ENCODE assay signal across 20 cellular contexts in the genomic region with DNA sequence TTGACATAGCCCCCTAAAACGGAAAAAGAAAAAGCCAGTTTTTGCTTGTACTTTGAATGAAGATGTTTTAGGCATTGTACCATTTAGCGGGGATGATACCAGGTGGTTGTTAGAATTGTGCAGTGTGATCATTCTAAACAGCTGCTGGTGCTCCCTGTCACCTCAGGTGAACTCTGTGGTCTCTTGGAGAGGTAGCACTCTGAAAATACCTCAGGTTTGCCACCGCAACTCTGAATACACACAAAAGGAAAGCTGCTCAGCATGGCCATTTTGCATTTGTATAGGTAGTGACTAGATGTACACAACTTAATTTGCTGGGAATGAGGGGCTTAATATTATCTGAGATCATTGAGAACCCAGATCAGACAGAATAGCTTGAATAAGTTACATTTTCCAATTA. TPM values are rescaled to one million over a fixed set of nuclear protein-coding genes. Genes with fewer than 3 reads are reported as not detected.
A peak's percentile ranks its signal among the peaks of the same experiment; 100 is the strongest.
DNase-seq lines count a peak whose midpoint lies in the region; ATAC-seq, FAIRE-seq and TF ChIP-seq lines count a peak whose summit lies in the region.
"Had no signal": no experiment of that assay in that cellular context is flagged by ENCODE, and none has a peak within 500 bp of the region (broad histone marks: within the 10 kb centered on the region; RNA-seq: fewer than 3 reads in every experiment).

No MANE protein-coding gene starts in this region.

- no peak for TF ChIP-seq RAD21 in H1 (IDR thresholded peaks at IDR 0.05 in 1 of 2, conservative IDR thresholded peaks at IDR 0.05 in 1 of 2; ENCODE audit: low read depth in 2 of 2, low read length in 2 of 2)

- no peak overlapping the region for H3K27ac Mint-ChIP-seq in GM23338
- H3K27ac Mint-ChIP-seq: CD8-positive, alpha-beta T cell; T-helper 1 cell treated with Interleukin-12 subunit alpha and Interleukin-12 subunit beta and Interleukin-4 antibody, amounts not matched to agents 30 μg/mL and 1 μg/mL, for 36 hours had no signal

- no peak overlapping the region for H3K14ac ChIP-seq in H1 (ENCODE audit: insufficient read length)

- no peak for TF ChIP-seq EP300 in H1 (IDR thresholded peaks at IDR 0.05; ENCODE audit: borderline replicate concordance in 1 of 2, low read depth in 2 of 2, low read length in 2 of 2)

- FAIRE-seq in H1 (lab: Jason Lieb, UNC) = peak; percentile 78
- FAIRE-seq: D721Med had no signal

- H3K79me2 ChIP-seq in GM23338 (replicated peaks; ENCODE audit: insufficient read depth) (no peaks in the 10 kb centered on the region), H1 (ENCODE audit: control insufficient read depth in 1 of 2, insufficient read depth in 2 of 2, low read length in 2 of 2) (no peaks in the 10 kb centered on the region)

- no peak overlapping the region for H3K9ac ChIP-seq in H1 (replicated peaks in 1 of 4; ENCODE audit: extremely low read depth in 1 of 4, low read depth in 3 of 4, low read length in 3 of 4)
- H3K9ac ChIP-seq: SK-N-SH had no signal

- no peaks in the 10 kb centered on the region for H3K23me2 ChIP-seq in H1 (ENCODE audit: low read depth, low read length)

- H3K9me3 ChIP-seq in H1 (ENCODE audit: insufficient read depth in 2 of 2, low read depth in 1 of 2, low read length in 1 of 2) = no peaks in the 10 kb centered on the region
- H3K9me3 ChIP-seq: SK-N-SH had no signal

- peak; percentile 12 for DNase-seq in DMS79 (lab: John Stamatoyannopoulos, UW)
- no peak for DNase-seq in DMS79 treated with DMSO at 0.1 percent for 48 hours (lab: John Stamatoyannopoulos, UW)
- peak; percentile 44 for DNase-seq in GM23338 (ENCODE audit: low spot score)
- peak; percentile 92 for DNase-seq in NCI-H2107 treated with DMSO at 0.1 percent for 48 hours (lab: John Stamatoyannopoulos, UW; ENCODE audit: unreplicated experiment)
- DNase-seq in H1 (ENCODE audit: low read depth in 1 of 2, low spot score in 2 of 2) = peak in 1 of 2 experiments; percentile 5
- no peak for DNase-seq in GM19238 (ENCODE audit: insufficient read length, low spot score)
- DNase-seq in SKM-1 treated with dmso at 0.1 percent for 144 hours (lab: John Stamatoyannopoulos, UW; ENCODE audit: unreplicated experiment) = no peak
- DNase-seq: CD8-positive, alpha-beta T cell; KBM-7; NCI-H1092; NCI-H2029 treated with DMSO at 0.1 percent for 48 hours; Right ventricle myocardium superior; SK-N-SH had no signal

- H3K18ac ChIP-seq in H1 (ENCODE audit: extremely low read depth, low read length) = no peak overlapping the region

- H3K4ac ChIP-seq in H1 (replicated peaks; ENCODE audit: insufficient read length, low read depth, low read length) = no peak overlapping the region

- no peaks in the 10 kb centered on the region for H3K27me3 Mint-ChIP-seq in GM23338 (ENCODE audit: insufficient read depth, low read depth, poor library complexity)

- WGBS in H1 (ENCODE audit: extremely low coverage in 1 of 2, insufficient coverage in 1 of 2, insufficient read length in 1 of 2, insufficient replicate concordance in 2 of 2, low coverage in 1 of 2, low lambda C conversion rate in 2 of 2, missing lambda C conversion rate in 1 of 2), 2 experiments = 73% methylated on average over 3 of the region's 3 CpGs; no CpG with 5 or more reads in 1 of the 2 experiments

- no peak for TF ChIP-seq POLR2A in H1 (IDR thresholded peaks at IDR 0.05; ENCODE audit: control extremely low read depth in 1 of 2, low read depth in 2 of 2, low read length in 2 of 2)

- no peaks in the 10 kb centered on the region for H3K9me3 Mint-ChIP-seq in GM23338
- H3K9me3 Mint-ChIP-seq: CD8-positive, alpha-beta T cell; T-helper 1 cell treated with Interleukin-12 subunit alpha and Interleukin-12 subunit beta and Interleukin-4 antibody, amounts not matched to agents 30 μg/mL and 1 μg/mL, for 36 hours had no signal

- H3K56ac ChIP-seq in H1 (replicated peaks; ENCODE audit: insufficient read length, low read depth, low read length) = no peak overlapping the region

- H2AFZ ChIP-seq in GM23338 = no peak overlapping the region
- H2AFZ ChIP-seq in H1 (ENCODE audit: low read length) = no peak overlapping the region

- H3K4me2 ChIP-seq in GM23338 = no peak overlapping the region
- no peak overlapping the region for H3K4me2 ChIP-seq in H1 (ENCODE audit: insufficient read depth in 1 of 2, low read depth in 2 of 2, low read length in 2 of 2)
- H3K4me2 ChIP-seq: SK-N-SH had no signal

- H3K4me1 ChIP-seq in GM23338 (ENCODE audit: insufficient read depth) = peaks cover 23% of the 10 kb centered on the region
- peaks cover 0 to 5% (median 0%) of the 10 kb centered on the region in 4 experiments; a peak in 1 of 7 replicates for H3K4me1 ChIP-seq in H1 (replicated peaks in 1 of 4; ENCODE audit: control insufficient read depth in 3 of 4, insufficient read depth in 4 of 4, low read length in 3 of 4)

- H3K4me3 ChIP-seq in GM23338 = no peak overlapping the region
- H3K4me3 ChIP-seq in H1 (ENCODE audit: extremely low read depth in 1 of 4, insufficient read depth in 2 of 4, low read depth in 3 of 4, low read length in 4 of 4) = no peak overlapping the region

- no peak overlapping the region for H3K23ac ChIP-seq in H1 (ENCODE audit: insufficient read length)

- no peaks in the 10 kb centered on the region; the same call in 1 of the 2 replicates for H3K79me1 ChIP-seq in H1 (ENCODE audit: low read depth, low read length)

- H2BK12ac ChIP-seq in H1 (ENCODE audit: low read depth, low read length) = no peak overlapping the region

- no peak overlapping the region for H4K8ac ChIP-seq in H1 (ENCODE audit: extremely low read depth, insufficient read depth, low read length)

- H3K27ac ChIP-seq in GM23338 (ENCODE audit: low read depth) (no peak overlapping the region), H1 (ENCODE audit: low read depth, low read length) (no peak overlapping the region)
- H3K27ac ChIP-seq: 22Rv1, HL-60 had no signal

- H4K91ac ChIP-seq in H1 (replicated peaks; ENCODE audit: insufficient read length, low read length) = no peak overlapping the region

- H3K9me2 ChIP-seq in GM23338 (ENCODE audit: insufficient read depth) = no peaks in the 10 kb centered on the region
- H3K9me2 ChIP-seq: SK-N-SH had no signal

- peak; percentile 89 for ATAC-seq in GM23338
- ATAC-seq in HG03342 (IDR thresholded peaks at IDR 0.05; ENCODE audit: unreplicated experiment) = no peak
- ATAC-seq: CD8-positive, alpha-beta T cell; HCT116; Panc1 had no signal

- H2BK20ac ChIP-seq in H1 (ENCODE audit: low read length) = no peak overlapping the region

- no peak overlapping the region for H2BK15ac ChIP-seq in H1 (ENCODE audit: low read length)

- no peak overlapping the region for H2AK5ac ChIP-seq in H1 (ENCODE audit: low read depth, low read length)

- CTCF ChIA-PET in H1 (lab: Charles Lee; ENCODE audit: partially characterized antibody) = interaction anchor here (1.0 to 1.6 kb wide), 4 partner anchors 18 to 430 kb away, joined by 3 to 8 read pairs (median 3); no protein-coding TSS in a partner anchor

- peaks cover 22% of the 10 kb centered on the region for H3K4me1 Mint-ChIP-seq in GM23338

- peaks cover 6% of the 10 kb centered on the region; the same call in 2 of the 3 replicates for H3K36me3 Mint-ChIP-seq in GM23338 (ENCODE audit: low read depth)

- no peak overlapping the region for H2BK120ac ChIP-seq in H1 (replicated peaks; ENCODE audit: low read depth, low read length)

- H3F3A ChIP-seq in GM23338 (replicated peaks; ENCODE audit: low read depth) = no peaks in the 10 kb centered on the region

- no peak overlapping the region for H2BK5ac ChIP-seq in H1 (ENCODE audit: low read depth, low read length)

- H3K4me3 Mint-ChIP-seq in GM23338 = no peak overlapping the region
- H3K4me3 Mint-ChIP-seq: CD8-positive, alpha-beta T cell; T-helper 1 cell treated with Interleukin-12 subunit alpha and Interleukin-12 subunit beta and Interleukin-4 antibody, amounts not matched to agents 30 μg/mL and 1 μg/mL, for 36 hours had no signal

- H4K20me1 ChIP-seq in GM23338 (replicated peaks; ENCODE audit: insufficient read depth) (no peaks in the 10 kb centered on the region; the same call in none of the 2 replicates), H1 (replicated peaks in 1 of 2; ENCODE audit: control insufficient read depth in 1 of 2, insufficient read depth in 2 of 2, low read length in 2 of 2) (peaks cover 2 to 4% of the 10 kb centered on the region in 2 experiments)

- POLR2A ChIA-PET in H1 (lab: Charles Lee; ENCODE audit: partially characterized antibody) = interaction anchor here (1.1 kb wide), 1 partner anchor 10 kb away, joined by 3 read pairs; no protein-coding TSS in a partner anchor

- H4K5ac ChIP-seq in H1 (ENCODE audit: insufficient read length, low read depth, low read length) = no peak overlapping the region

- TF ChIP-seq CTCF in GM23338 (conservative IDR thresholded peaks at IDR 0.05; ENCODE audit: low read depth in 2 of 2) (no peak), H1 (IDR thresholded peaks at IDR 0.05; ENCODE audit: control extremely low read depth in 1 of 3, insufficient read depth in 1 of 3, low read depth in 1 of 3, low read length in 3 of 3) (no peak)

- H3K36me3 ChIP-seq in GM23338 (ENCODE audit: insufficient read depth) (no peaks in the 10 kb centered on the region), H1 (ENCODE audit: control insufficient read depth in 2 of 4, insufficient read depth in 4 of 4, low read length in 3 of 4) (peaks cover 0 to 5% (median 1%) of the 10 kb centered on the region in 4 experiments; a peak in 2 of 8 replicates)

- no peaks in the 10 kb centered on the region for H3K27me3 ChIP-seq in GM23338 (ENCODE audit: insufficient read depth)
- H3K27me3 ChIP-seq in H1 (replicated peaks in 1 of 4; ENCODE audit: control insufficient read depth in 3 of 4, extremely low read depth in 1 of 4, insufficient read depth in 3 of 4, low read length in 3 of 4) = no peaks in the 10 kb centered on the region

RNA-seq across cellular contexts. Expression of gene PLEKHA8, which starts 52.6 kb away (rescaled TPM):
- total RNA-seq in GM23338 (2014; rRNA removed; shearing (Covaris generic)) = 36.9 and 44.9 TPM in 2 replicates
- polyA plus RNA-seq in GM23338 (2016; fragmentation: Nextera tagmentation; extraction: Ambion mirVana) (10.2 and 11.6 TPM in 2 replicates), H1 (2011; rRNA removed) (6.6 and 10.7 TPM in 2 replicates)
- 42.0 and 44.0 TPM in 2 replicates for total RNA-seq in H1 (2021; fragmentation: NEBNext Ultra II Directional; extraction: Animal tissue kit (Norgen Biotek cat#: 25700))
- polyA plus RNA-seq in H1 (2011; cell fraction: cytosol; rRNA removed) = 11.9 TPM
- polyA plus RNA-seq in H1 (2011; cell fraction: nucleus; rRNA removed) = 9.0 TPM
- 12.6 to 22.0 TPM (median 17.5 TPM) in 4 replicates for polyA plus RNA-seq in H1 (2012, experiment 1 of 2)
- polyA plus RNA-seq in H1 (2012, experiment 2 of 2) = 1.7 TPM
- 17.8 TPM for polyA plus RNA-seq in H1 (2013, experiment 1 of 2)
- polyA plus RNA-seq in H1 (2013, experiment 2 of 2) = 16.9 TPM
- polyA minus RNA-seq in H1 (2011; rRNA and poly(A)+ RNA removed) = 25.3 and 34.8 TPM in 2 replicates
- polyA minus RNA-seq in H1 (2011; cell fraction: cytosol; rRNA and poly(A)+ RNA removed) = 14.1 TPM
- 37.1 TPM for polyA minus RNA-seq in H1 (2011; cell fraction: nucleus; rRNA and poly(A)+ RNA removed)

RNA-seq across cellular contexts. Expression of gene MTURN, which starts 54.0 kb away (rescaled TPM):
- total RNA-seq in GM23338 (2014; rRNA removed; shearing (Covaris generic)) = 4.7 and 8.7 TPM in 2 replicates
- polyA plus RNA-seq in GM23338 (2016; fragmentation: Nextera tagmentation; extraction: Ambion mirVana) (3.0 and 3.1 TPM in 2 replicates), H1 (2011; rRNA removed) (2.2 and 2.6 TPM in 2 replicates)
- 5.3 and 5.8 TPM in 2 replicates for total RNA-seq in H1 (2021; fragmentation: NEBNext Ultra II Directional; extraction: Animal tissue kit (Norgen Biotek cat#: 25700))
- polyA plus RNA-seq in H1 (2011; cell fraction: cytosol; rRNA removed) = 4.2 TPM
- polyA plus RNA-seq in H1 (2011; cell fraction: nucleus; rRNA removed) = 6.0 TPM
- 4.3 to 5.8 TPM (median 4.6 TPM) in 4 replicates for polyA plus RNA-seq in H1 (2012, experiment 1 of 2)
- polyA plus RNA-seq in H1 (2012, experiment 2 of 2) = 0.85 TPM
- polyA plus RNA-seq in H1 (2013, experiment 1 of 2) = 3.1 TPM
- polyA plus RNA-seq in H1 (2013, experiment 2 of 2) = 2.7 TPM
- polyA minus RNA-seq in H1 (2011; rRNA and poly(A)+ RNA removed) = 5.8 and 5.9 TPM in 2 replicates
- 3.5 TPM for polyA minus RNA-seq in H1 (2011; cell fraction: cytosol; rRNA and poly(A)+ RNA removed)
- 6.3 TPM for polyA minus RNA-seq in H1 (2011; cell fraction: nucleus; rRNA and poly(A)+ RNA removed)

RNA-seq across cellular contexts. Expression of gene FKBP14, which starts 54.3 kb away (rescaled TPM):
- 11.8 and 21.4 TPM in 2 replicates for total RNA-seq in GM23338 (2014; rRNA removed; shearing (Covaris generic))
- polyA plus RNA-seq in GM23338 (2016; fragmentation: Nextera tagmentation; extraction: Ambion mirVana) = 10.4 and 12.9 TPM in 2 replicates
- total RNA-seq in H1 (2021; fragmentation: NEBNext Ultra II Directional; extraction: Animal tissue kit (Norgen Biotek cat#: 25700)) = 20.2 and 20.7 TPM in 2 replicates
- 2.2 and 3.2 TPM in 2 replicates for polyA plus RNA-seq in H1 (2011; rRNA removed)
- polyA plus RNA-seq in H1 (2011; cell fraction: cytosol; rRNA removed) = 5.4 TPM
- 1.1 TPM for polyA plus RNA-seq in H1 (2011; cell fraction: nucleus; rRNA removed)
- 4.8 to 12.2 TPM (median 8.4 TPM) in 4 replicates for polyA plus RNA-seq in H1 (2012, experiment 1 of 2)
- polyA plus RNA-seq in H1 (2012, experiment 2 of 2) = 0.84 TPM
- polyA plus RNA-seq in H1 (2013, experiment 1 of 2) = 18.6 TPM
- polyA plus RNA-seq in H1 (2013, experiment 2 of 2) = 25.1 TPM
- polyA minus RNA-seq in H1 (2011; rRNA and poly(A)+ RNA removed) = 7.9 and 12.5 TPM in 2 replicates
- polyA minus RNA-seq in H1 (2011; cell fraction: cytosol; rRNA and poly(A)+ RNA removed) = 3.2 TPM
- 8.8 TPM for polyA minus RNA-seq in H1 (2011; cell fraction: nucleus; rRNA and poly(A)+ RNA removed)

Comparison
In these comparisons a context has a peak if more than half of its experiments do, and no peak if none do; other contexts are left out.
1. DNase-seq: peak in DMS79 (single experiment), GM23338 (single experiment) and NCI-H2107 treated with DMSO at 0.1 percent for 48 hours (single experiment); none in DMS79 treated with DMSO at 0.1 percent for 48 hours (single experiment), GM19238 (single experiment) and SKM-1 treated with dmso at 0.1 percent for 144 hours (single experiment).